Comparison of ENCODE assay signal across 1 cellular context in the genomic region with DNA sequence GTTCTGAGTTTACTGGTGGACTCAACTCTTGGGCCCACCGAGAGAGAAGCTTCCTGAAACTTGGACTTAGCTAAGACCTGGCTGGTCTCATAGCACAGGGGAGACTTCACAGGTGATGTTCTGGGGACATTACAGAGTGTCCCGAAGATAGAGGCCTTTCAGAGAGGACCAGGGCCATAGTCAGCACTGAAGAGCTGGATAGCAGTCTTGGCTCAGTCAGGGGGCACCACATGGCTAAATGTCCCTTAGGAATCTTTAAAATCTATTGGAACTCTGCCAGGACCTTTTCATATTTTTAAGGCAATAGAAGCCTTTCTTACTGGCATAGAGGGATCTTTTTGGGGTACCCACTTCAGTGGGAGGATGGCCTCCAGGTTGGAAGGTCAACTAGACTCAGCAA.
TF ChIP-seq lines count a peak whose summit lies in the region.

No MANE protein-coding gene starts in this region.

TF ChIP-seq in SK-N-SH treated with all-trans-retinoic acid at 6 μM for 48 hours, 23 proteins besides CTCF, POLR2A, EP300 and RAD21 (continued from another document):
- TF ChIP-seq, protein P1, sequence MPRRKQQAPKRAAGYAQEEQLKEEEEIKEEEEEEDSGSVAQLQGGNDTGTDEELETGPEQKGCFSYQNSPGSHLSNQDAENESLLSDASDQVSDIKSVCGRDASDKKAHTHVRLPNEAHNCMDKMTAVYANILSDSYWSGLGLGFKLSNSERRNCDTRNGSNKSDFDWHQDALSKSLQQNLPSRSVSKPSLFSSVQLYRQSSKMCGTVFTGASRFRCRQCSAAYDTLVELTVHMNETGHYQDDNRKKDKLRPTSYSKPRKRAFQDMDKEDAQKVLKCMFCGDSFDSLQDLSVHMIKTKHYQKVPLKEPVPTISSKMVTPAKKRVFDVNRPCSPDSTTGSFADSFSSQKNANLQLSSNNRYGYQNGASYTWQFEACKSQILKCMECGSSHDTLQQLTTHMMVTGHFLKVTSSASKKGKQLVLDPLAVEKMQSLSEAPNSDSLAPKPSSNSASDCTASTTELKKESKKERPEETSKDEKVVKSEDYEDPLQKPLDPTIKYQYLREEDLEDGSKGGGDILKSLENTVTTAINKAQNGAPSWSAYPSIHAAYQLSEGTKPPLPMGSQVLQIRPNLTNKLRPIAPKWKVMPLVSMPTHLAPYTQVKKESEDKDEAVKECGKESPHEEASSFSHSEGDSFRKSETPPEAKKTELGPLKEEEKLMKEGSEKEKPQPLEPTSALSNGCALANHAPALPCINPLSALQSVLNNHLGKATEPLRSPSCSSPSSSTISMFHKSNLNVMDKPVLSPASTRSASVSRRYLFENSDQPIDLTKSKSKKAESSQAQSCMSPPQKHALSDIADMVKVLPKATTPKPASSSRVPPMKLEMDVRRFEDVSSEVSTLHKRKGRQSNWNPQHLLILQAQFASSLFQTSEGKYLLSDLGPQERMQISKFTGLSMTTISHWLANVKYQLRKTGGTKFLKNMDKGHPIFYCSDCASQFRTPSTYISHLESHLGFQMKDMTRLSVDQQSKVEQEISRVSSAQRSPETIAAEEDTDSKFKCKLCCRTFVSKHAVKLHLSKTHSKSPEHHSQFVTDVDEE (CRISPR knock-in tag; IDR thresholded peaks at IDR 0.05): no peak
- TF ChIP-seq SNAI2 (CRISPR knock-in tag; IDR thresholded peaks at IDR 0.05): no peak
